29 cellular contexts compared by ENCODE assay signal in the genomic region with DNA sequence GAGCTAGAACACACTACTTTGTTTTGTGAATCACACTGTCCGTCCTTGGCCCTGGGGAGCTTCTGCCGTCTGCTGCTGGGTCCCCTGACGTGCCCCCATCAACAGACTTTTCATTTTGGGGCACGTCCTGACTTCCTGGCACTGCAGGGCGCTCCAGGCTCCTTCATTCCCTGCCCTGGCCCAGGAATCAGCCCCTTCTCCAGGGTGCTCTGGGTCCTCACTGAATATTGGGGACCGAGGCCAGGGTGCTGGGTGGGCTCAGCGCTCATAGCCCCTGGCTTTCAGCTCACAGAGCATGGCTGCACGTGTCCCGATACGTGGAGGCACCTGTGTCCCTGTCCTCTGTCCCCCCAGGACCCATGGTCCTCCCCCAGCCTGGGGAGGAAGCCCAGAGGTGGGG.
"Had no signal": no experiment of that assay in that cellular context is flagged by ENCODE, and none has a peak within 500 bp of the region (broad histone marks: within the 10 kb centered on the region; RNA-seq: fewer than 3 reads in every experiment).

No MANE protein-coding gene starts in this region.

- H3K36me3 Mint-ChIP-seq: activated naive CD8-positive, alpha-beta T cell; natural killer cell; stimulated activated memory B cell treated with anti-CD40 and anti-IgM and Interleukin-4, amounts not matched to agents 10 μg/mL and 1 μg/mL and 100 μg/mL, for 72 hours had no signal

- H3K36me3 ChIP-seq: breast epithelium had no signal

- H3K4me1 ChIP-seq: ascending aorta had no signal

- H3K27me3 Mint-ChIP-seq: activated B cell treated with CpG ODN at 0.5 μM for 24 hours; activated CD4-positive, alpha-beta T cell treated with anti-CD3 and anti-CD28 coated beads for 36 hours; activated naive CD8-positive, alpha-beta T cell; central memory CD8-positive, alpha-beta T cell had no signal

- H3K27ac Mint-ChIP-seq: activated B cell treated with CpG ODN at 0.5 μM for 24 hours; activated CD4-positive, alpha-beta T cell treated with anti-CD3 and anti-CD28 coated beads for 36 hours; activated naive CD8-positive, alpha-beta T cell; activated T-helper 2 cell treated with anti-CD3 and anti-CD28 coated beads, Interferon-gamma antibody, Interleukin-2, Interleukin-4, amounts not matched to agents 10 μg/mL and 5 μg/mL and 100 μg/mL, durations not matched to agents 14 hours and 24 hours and 36 hours; natural killer cell; stimulated activated memory B cell treated with anti-CD40 and anti-IgM and Interleukin-4, amounts not matched to agents 10 μg/mL and 1 μg/mL and 100 μg/mL, for 72 hours; T-helper 1 cell treated with Interleukin-12 subunit alpha and Interleukin-12 subunit beta and Interleukin-4 antibody, amounts not matched to agents 30 μg/mL and 1 μg/mL, for 36 hours had no signal

- H3K9me3 ChIP-seq: adrenal gland, ascending aorta, breast epithelium, esophagus squamous epithelium, gastrocnemius medialis, left ventricle myocardium inferior, sigmoid colon, stomach, suprapubic skin, tibial nerve had no signal

- H3K4me3 ChIP-seq: adrenal gland, ascending aorta, breast epithelium, esophagus squamous epithelium, gastrocnemius medialis, left ventricle myocardium inferior, sigmoid colon, smooth muscle cell, stomach, suprapubic skin, tibial nerve had no signal

- DNase-seq: activated B cell treated with CpG ODN at 0.5 μM for 24 hours; activated CD4-positive, alpha-beta T cell treated with anti-CD3 and anti-CD28 coated beads for 36 hours; activated CD4-positive, alpha-beta T cell treated with anti-CD3 and anti-CD28 coated beads, Interleukin-2, amount 50 U/mL, for 4 hours; activated CD8-positive, alpha-beta memory T cell treated with anti-CD3 and anti-CD28 coated beads, Interleukin-2, amount 50 U/mL, for 48 hours; activated naive CD4-positive, alpha-beta T cell; activated T-cell treated with anti-CD3 and anti-CD28 coated beads, Interleukin-2, amount 50 U/mL, for 4 hours; adrenal gland; esophagus squamous epithelium; gastrocnemius medialis; hypothalamus; left ventricle myocardium inferior; midbrain; natural killer cell; occipital lobe; posterior cingulate gyrus; sigmoid colon; stimulated activated CD4-positive, alpha-beta T cell treated with anti-CD3 and anti-CD28 coated beads, Interleukin-15, amount 100 ng/mL, for 24 hours; stomach; T1000 had no signal

- H3K27ac ChIP-seq: adrenal gland, ascending aorta, breast epithelium, esophagus squamous epithelium, gastrocnemius medialis, left ventricle myocardium inferior, sigmoid colon, stomach, suprapubic skin had no signal

- H3K4me1 Mint-ChIP-seq: activated B cell treated with CpG ODN at 0.5 μM for 24 hours; activated CD4-positive, alpha-beta T cell treated with anti-CD3 and anti-CD28 coated beads for 36 hours; central memory CD8-positive, alpha-beta T cell; natural killer cell; stimulated activated memory B cell treated with anti-CD40 and anti-IgM and Interleukin-4, amounts not matched to agents 10 μg/mL and 1 μg/mL and 100 μg/mL, for 72 hours had no signal

- ATAC-seq: activated CD4-positive, alpha-beta T cell treated with anti-CD3 and anti-CD28 coated beads for 36 hours; activated T-cell treated with anti-CD3 and anti-CD28 coated beads, Interleukin-2, amount 50 U/mL, for 4 hours; gastrocnemius medialis; natural killer cell; stimulated activated memory B cell treated with anti-CD40 and anti-IgM and Interleukin-4, amounts not matched to agents 10 μg/mL and 1 μg/mL and 100 μg/mL, for 72 hours had no signal

- H3K4me3 Mint-ChIP-seq: activated B cell treated with CpG ODN at 0.5 μM for 24 hours; activated CD4-positive, alpha-beta T cell treated with anti-CD3 and anti-CD28 coated beads for 36 hours; activated naive CD8-positive, alpha-beta T cell; activated T-cell treated with anti-CD3 and anti-CD28 coated beads, Interleukin-2, amount 50 U/mL, for 4 hours; central memory CD8-positive, alpha-beta T cell; natural killer cell; stimulated activated memory B cell treated with anti-CD40 and anti-IgM and Interleukin-4, amounts not matched to agents 10 μg/mL and 1 μg/mL and 100 μg/mL, for 72 hours; T-helper 1 cell treated with Interleukin-12 subunit alpha and Interleukin-12 subunit beta and Interleukin-4 antibody, amounts not matched to agents 30 μg/mL and 1 μg/mL, for 36 hours had no signal

- H3K9me3 Mint-ChIP-seq: activated B cell treated with CpG ODN at 0.5 μM for 24 hours; activated T-cell treated with anti-CD3 and anti-CD28 coated beads, Interleukin-2, amount 50 U/mL, for 4 hours; activated T-helper 2 cell treated with anti-CD3 and anti-CD28 coated beads, Interferon-gamma antibody, Interleukin-2, Interleukin-4, amounts not matched to agents 10 μg/mL and 5 μg/mL and 100 μg/mL, durations not matched to agents 14 hours and 24 hours and 36 hours; central memory CD8-positive, alpha-beta T cell; natural killer cell; stimulated activated memory B cell treated with anti-CD40 and anti-IgM and Interleukin-4, amounts not matched to agents 10 μg/mL and 1 μg/mL and 100 μg/mL, for 72 hours; T-helper 1 cell treated with Interleukin-12 subunit alpha and Interleukin-12 subunit beta and Interleukin-4 antibody, amounts not matched to agents 30 μg/mL and 1 μg/mL, for 36 hours had no signal

- H3K27me3 ChIP-seq: adrenal gland, ascending aorta, breast epithelium, esophagus squamous epithelium, gastrocnemius medialis, sigmoid colon, stomach, suprapubic skin, tibial nerve had no signal
